ENCODE assay signal across 1 cellular context in genomic region chr1:178541829-178542553, GRCh38.
TF ChIP-seq lines count a peak whose summit lies in the region.

No MANE protein-coding gene starts in this region.

TF ChIP-seq in HepG2, 621 proteins besides CTCF, POLR2A, EP300 and RAD21 (continued from another document and continues in another):
- TF ChIP-seq ZBED4 (CRISPR knock-in tag; IDR thresholded peaks at IDR 0.05; ENCODE audit: borderline replicate concordance), result no peak
- no peak for TF ChIP-seq LBX2 (CRISPR knock-in tag; IDR thresholded peaks at IDR 0.05; ENCODE audit: borderline replicate concordance)
- TF ChIP-seq NFE2L2 (IDR thresholded peaks at IDR 0.05; ENCODE audit: low read length), result no peak
- no peak for TF ChIP-seq ZNF691 (CRISPR knock-in tag; IDR thresholded peaks at IDR 0.05; ENCODE audit: borderline replicate concordance, low read depth)
- no peak for TF ChIP-seq STAT5B (CRISPR knock-in tag; IDR thresholded peaks at IDR 0.05)
- TF ChIP-seq RBAK (CRISPR knock-in tag; IDR thresholded peaks at IDR 0.05), result no peak
- TF ChIP-seq ZMAT5 (CRISPR knock-in tag; IDR thresholded peaks at IDR 0.05; ENCODE audit: borderline replicate concordance, low read depth), result no peak
- peak; percentile 85 for TF ChIP-seq ZSCAN31 (CRISPR knock-in tag; IDR thresholded peaks at IDR 0.05; ENCODE audit: low read depth)
- TF ChIP-seq SKIL (CRISPR knock-in tag; IDR thresholded peaks at IDR 0.05; ENCODE audit: borderline replicate concordance), result 0 out of 2 replicates have a peak, but pooled peaks have one; percentile 52
- 0 out of 2 replicates have a peak, but pooled peaks have one; percentile 35 for TF ChIP-seq ZNF329 (CRISPR knock-in tag; IDR thresholded peaks at IDR 0.05; ENCODE audit: low read depth)
- peak; percentile 67; the same call in 1 of the 2 replicates for TF ChIP-seq TRAFD1 (CRISPR knock-in tag; IDR thresholded peaks at IDR 0.05; ENCODE audit: borderline replicate concordance)
- no peak for TF ChIP-seq GRHL1 (CRISPR knock-in tag; conservative IDR thresholded peaks at IDR 0.05)
- TF ChIP-seq HMGXB3 (CRISPR knock-in tag; IDR thresholded peaks at IDR 0.05; ENCODE audit: borderline replicate concordance), result peak; percentile 57; the same call in 1 of the 2 replicates
- TF ChIP-seq ZNF20 (CRISPR knock-in tag; IDR thresholded peaks at IDR 0.05), result no peak
- no peak for TF ChIP-seq ZNF441 (CRISPR knock-in tag; IDR thresholded peaks at IDR 0.05; ENCODE audit: borderline replicate concordance)
- peak; percentile 68 for TF ChIP-seq DRAP1 (CRISPR knock-in tag; IDR thresholded peaks at IDR 0.05)
- no peak for TF ChIP-seq SYNCRIP (IDR thresholded peaks at IDR 0.05; ENCODE audit: insufficient read depth, low read depth, low read length)
- TF ChIP-seq ZNF282 (IDR thresholded peaks at IDR 0.05; ENCODE audit: partially characterized antibody), result no peak
- TF ChIP-seq ZNF44 (CRISPR knock-in tag; IDR thresholded peaks at IDR 0.05), result no peak
- TF ChIP-seq ZBTB7A (CRISPR knock-in tag; IDR thresholded peaks at IDR 0.05), result no peak; the same call in 1 of the 2 replicates
- peak; percentile 50; the same call in 1 of the 2 replicates for TF ChIP-seq NKX3-1 (CRISPR knock-in tag; IDR thresholded peaks at IDR 0.05)
- no peak for TF ChIP-seq ZNF496 (CRISPR knock-in tag; IDR thresholded peaks at IDR 0.05; ENCODE audit: insufficient replicate concordance)
- no peak for TF ChIP-seq RAD51 (IDR thresholded peaks at IDR 0.05; ENCODE audit: borderline replicate concordance)
- no peak for TF ChIP-seq SOX6 (IDR thresholded peaks at IDR 0.05)
- TF ChIP-seq SOX6 (CRISPR knock-in tag; IDR thresholded peaks at IDR 0.05), result peak; percentile 76
- no peak for TF ChIP-seq DNMT1 (CRISPR knock-in tag; IDR thresholded peaks at IDR 0.05)
- TF ChIP-seq MZF1 (CRISPR knock-in tag; IDR thresholded peaks at IDR 0.05; ENCODE audit: borderline replicate concordance), result no peak
- no peak for TF ChIP-seq ZNF17 (CRISPR knock-in tag; IDR thresholded peaks at IDR 0.05)
- peak; percentile 88 for TF ChIP-seq TAF1 (CRISPR knock-in tag; IDR thresholded peaks at IDR 0.05)
- TF ChIP-seq ATF7 (IDR thresholded peaks at IDR 0.05), result no peak
- 0 out of 2 replicates have a peak, but pooled peaks have one; percentile 27 for TF ChIP-seq ATF7 (CRISPR knock-in tag; IDR thresholded peaks at IDR 0.05)
- peak; percentile 16; the same call in 1 of the 2 replicates for TF ChIP-seq NR2F6 (IDR thresholded peaks at IDR 0.05)
- TF ChIP-seq NR2F6 (CRISPR knock-in tag; IDR thresholded peaks at IDR 0.05), result peak; percentile 65; the same call in 1 of the 2 replicates
- peak; percentile 50; the same call in 1 of the 2 replicates for TF ChIP-seq SNAI1 (CRISPR knock-in tag; IDR thresholded peaks at IDR 0.05; ENCODE audit: borderline replicate concordance)
- TF ChIP-seq ARNT (IDR thresholded peaks at IDR 0.05), result no peak
- TF ChIP-seq CBX5 (CRISPR knock-in tag; IDR thresholded peaks at IDR 0.05; ENCODE audit: borderline replicate concordance), result no peak
- no peak for TF ChIP-seq ELK4 (CRISPR knock-in tag; IDR thresholded peaks at IDR 0.05; ENCODE audit: borderline replicate concordance)
- TF ChIP-seq POGZ (CRISPR knock-in tag; IDR thresholded peaks at IDR 0.05), result peak; percentile 90
- TF ChIP-seq ZIK1 (CRISPR knock-in tag; IDR thresholded peaks at IDR 0.05; ENCODE audit: borderline replicate concordance, low read depth), result no peak
- TF ChIP-seq FOXJ3 (CRISPR knock-in tag; IDR thresholded peaks at IDR 0.05; ENCODE audit: borderline replicate concordance), result peak; percentile 73; the same call in 1 of the 2 replicates
- TF ChIP-seq ZNF101 (CRISPR knock-in tag; IDR thresholded peaks at IDR 0.05; ENCODE audit: borderline replicate concordance, low read depth), result no peak
- TF ChIP-seq MYPOP (CRISPR knock-in tag; IDR thresholded peaks at IDR 0.05), result peak; percentile 83; the same call in 1 of the 2 replicates
- TF ChIP-seq KDM5A (IDR thresholded peaks at IDR 0.05; ENCODE audit: borderline replicate concordance, low read length), result no peak
- no peak for TF ChIP-seq HNRNPUL1 (IDR thresholded peaks at IDR 0.05; ENCODE audit: low read depth, low read length)
